In genomic region chr17:76731800-76732733, GRCh38 we compare ENCODE assay signal across 6 cellular contexts. TPM values are rescaled to one million over a fixed set of nuclear protein-coding genes. Genes with fewer than 3 reads are reported as not detected.
A peak's percentile ranks its signal among the peaks of the same experiment; 100 is the strongest.
DNase-seq lines count a peak whose midpoint lies in the region; ATAC-seq and TF ChIP-seq lines count a peak whose summit lies in the region.
"Not testable (repeated sequence)": the region's sequence is repeated elsewhere in the genome, so short reads cannot be mapped to it uniquely, and the experiment has no call there.

No MANE protein-coding gene starts in this region.

- peaks cover 54% of the 10 kb centered on the region for H3K4me1 Mint-ChIP-seq in activated CD8-positive, alpha-beta memory T cell treated with anti-CD3 and anti-CD28 coated beads, Interleukin-2, amount 10 ng/mL, durations not matched to agents 7 days and 5 days
- peaks cover 46 to 47% of the 10 kb centered on the region in 2 donors for H3K4me1 Mint-ChIP-seq in effector memory CD8-positive, alpha-beta T cell (ENCODE audit: low read depth in 2 of 2)
- peaks cover 53% of the 10 kb centered on the region for H3K4me1 Mint-ChIP-seq in neural crest cell

- H3K27ac ChIP-seq in A673 (ENCODE audit: low read depth, low read length, poor library complexity, severe bottlenecking) (peak overlapping the region; percentile 39), GM23248 (peak overlapping the region; percentile 81), OCI-LY7 (ENCODE audit: low read depth, low read length, poor library complexity, severe bottlenecking) (peak overlapping the region; percentile 92)

- H4K20me1 ChIP-seq in GM23248 (ENCODE audit: insufficient read depth) (peaks cover 17% of the 10 kb centered on the region; the same call in 1 of the 2 replicates), OCI-LY7 (ENCODE audit: insufficient read depth, low read length) (peaks cover 40% of the 10 kb centered on the region)

- DNase-seq in A673 (ENCODE audit: low spot score); GM23248; activated CD8-positive, alpha-beta memory T cell treated with anti-CD3 and anti-CD28 coated beads, Interleukin-2, amount 10 ng/mL, durations not matched to agents 7 days and 5 days; effector memory CD8-positive, alpha-beta T cell; neural crest cell (ENCODE audit: low read depth, low spot score): not testable (repeated sequence)
- peak; percentile 34 for DNase-seq in OCI-LY7 (ENCODE audit: low spot score)

- intact Hi-C loops in A673 (cut with micrococcal nuclease; ENCODE audit: unreplicated experiment) = not testable (repeated sequence)
- intact Hi-C loops in OCI-LY7 (cut with micrococcal nuclease; ENCODE audit: unreplicated experiment) = loop anchor here (10.0 kb wide), 2 partner anchors 713 to 1067 kb away; partner anchors contain the start of genes RECQL5 and SAP30BP

- WGBS in GM23248 (ENCODE audit: low coverage in 1 of 2, low lambda C conversion rate in 2 of 2, missing lambda C conversion rate in 2 of 2), 2 experiments = 73 to 74% methylated on average over 13 of the region's 13 CpGs

- H3K4me3 Mint-ChIP-seq in activated CD8-positive, alpha-beta memory T cell treated with anti-CD3 and anti-CD28 coated beads, Interleukin-2, amount 10 ng/mL, durations not matched to agents 7 days and 5 days = not testable (repeated sequence)
- H3K4me3 Mint-ChIP-seq in effector memory CD8-positive, alpha-beta T cell = peak overlapping the region; percentile 4 to 96
- H3K4me3 Mint-ChIP-seq in neural crest cell = peak overlapping the region; percentile 99

- not testable (repeated sequence) for BruUV-seq in A673 (replicated peaks; lab: Mats Ljungman, UMichigan); OCI-LY7 (replicated peaks; lab: Mats Ljungman, UMichigan)

- H3K9me3 ChIP-seq in A673 (ENCODE audit: low read depth, low read length, poor library complexity, severe bottlenecking); GM23248 (ENCODE audit: low read depth); OCI-LY7 (ENCODE audit: low read length): not testable (repeated sequence)

- H3K79me2 ChIP-seq in GM23248 (ENCODE audit: insufficient read depth) = peaks cover 98% of the 10 kb centered on the region
- H3K79me2 ChIP-seq in OCI-LY7 (ENCODE audit: insufficient read depth, low read depth, low read length) = peaks cover 97% of the 10 kb centered on the region

- POLR2A ChIA-PET in A673 (lab: Charles Lee; ENCODE audit: low non-redundant PET) (interaction anchor here (0.6 kb wide), 2 partner anchors 237 to 911 kb away, joined by 4 to 5 read pairs; no protein-coding TSS in a partner anchor), OCI-LY7 (lab: Charles Lee) (interaction anchor here (0.6 to 1.0 kb wide), 6 partner anchors 8 to 410 kb away, joined by 3 read pairs; no protein-coding TSS in a partner anchor)

- TF ChIP-seq CTCF in A673 (conservative IDR thresholded peaks at IDR 0.05; ENCODE audit: low read depth, low read length); neural crest cell (conservative IDR thresholded peaks at IDR 0.05): not testable (repeated sequence)
- TF ChIP-seq CTCF in OCI-LY7 (conservative IDR thresholded peaks at IDR 0.05; ENCODE audit: low read length) = 0 out of 2 replicates have a peak, but pooled peaks have one; percentile 20

- peaks cover 72% of the 10 kb centered on the region for H3K36me3 Mint-ChIP-seq in activated CD8-positive, alpha-beta memory T cell treated with anti-CD3 and anti-CD28 coated beads, Interleukin-2, amount 10 ng/mL, durations not matched to agents 7 days and 5 days
- peaks cover 96% of the 10 kb centered on the region for H3K36me3 Mint-ChIP-seq in effector memory CD8-positive, alpha-beta T cell (ENCODE audit: insufficient read depth)
- H3K36me3 Mint-ChIP-seq in neural crest cell (ENCODE audit: low read depth) = peaks cover 35% of the 10 kb centered on the region

- H3K4me2 ChIP-seq in GM23248 (ENCODE audit: unreplicated experiment) (peak overlapping the region; percentile 100), OCI-LY7 (ENCODE audit: low read length) (peak overlapping the region; percentile 96)

- H3K36me3 ChIP-seq in A673 (ENCODE audit: insufficient read depth, low read length, poor library complexity, severe bottlenecking) (peaks cover 65% of the 10 kb centered on the region), GM23248 (ENCODE audit: low read depth) (peaks cover 39% of the 10 kb centered on the region), OCI-LY7 (ENCODE audit: insufficient read depth, low read length) (peaks cover 78% of the 10 kb centered on the region)

- not testable (repeated sequence) for H2AFZ ChIP-seq in GM23248; OCI-LY7 (ENCODE audit: low read length)

- H3K4me3 ChIP-seq in A673 (ENCODE audit: low read depth, low read length, poor library complexity, severe bottlenecking) (peak overlapping the region; percentile 77), OCI-LY7 (ENCODE audit: low read depth, low read length, poor library complexity, severe bottlenecking) (peak overlapping the region; percentile 77)
- not testable (repeated sequence) for H3K4me3 ChIP-seq in GM23248

- H3F3A ChIP-seq in GM23248 (ENCODE audit: insufficient read depth) = peaks cover 68% of the 10 kb centered on the region

- H3K4me1 ChIP-seq in A673 (ENCODE audit: insufficient read depth, low read length, poor library complexity, severe bottlenecking) = peaks cover 22% of the 10 kb centered on the region
- peaks cover 33% of the 10 kb centered on the region for H3K4me1 ChIP-seq in GM23248 (ENCODE audit: insufficient read depth)
- peaks cover 63% of the 10 kb centered on the region for H3K4me1 ChIP-seq in OCI-LY7 (ENCODE audit: insufficient read depth, low read length, poor library complexity, severe bottlenecking)

- ATAC-seq in activated CD8-positive, alpha-beta memory T cell treated with anti-CD3 and anti-CD28 coated beads, Interleukin-2, amount 10 ng/mL, durations not matched to agents 7 days and 5 days; effector memory CD8-positive, alpha-beta T cell (replicated peaks): not testable (repeated sequence)

- peak overlapping the region; percentile 96; the same call in 1 of the 2 replicates for H3K9ac ChIP-seq in GM23248

- H3K27me3 ChIP-seq in A673 (replicated peaks; ENCODE audit: insufficient read depth, low read depth, low read length, poor library complexity); GM23248 (replicated peaks; ENCODE audit: insufficient read depth): not testable (repeated sequence)

- not testable (repeated sequence) for H3K9me3 Mint-ChIP-seq in activated CD8-positive, alpha-beta memory T cell treated with anti-CD3 and anti-CD28 coated beads, Interleukin-2, amount 10 ng/mL, durations not matched to agents 7 days and 5 days (ENCODE audit: low read depth); effector memory CD8-positive, alpha-beta T cell; neural crest cell

- not testable (repeated sequence) for H3K27me3 Mint-ChIP-seq in activated CD8-positive, alpha-beta memory T cell treated with anti-CD3 and anti-CD28 coated beads, Interleukin-2, amount 10 ng/mL, durations not matched to agents 7 days and 5 days; effector memory CD8-positive, alpha-beta T cell; neural crest cell (ENCODE audit: low read depth)

- not testable (repeated sequence) for H3K9me2 ChIP-seq in GM23248 (ENCODE audit: insufficient read depth); OCI-LY7 (ENCODE audit: insufficient read depth, low read length)

- in situ Hi-C loops in GM23248 (cut with MboI) = not testable (repeated sequence)

- CTCF ChIA-PET in A673 (lab: Charles Lee) = not testable (repeated sequence)
- CTCF ChIA-PET in OCI-LY7 (lab: Charles Lee; ENCODE audit: unreplicated experiment) = interaction anchor here (0.5 kb wide), 1 partner anchor 48 kb away, joined by 5 read pairs; no protein-coding TSS in a partner anchor
- CTCF ChIA-PET in activated CD8-positive, alpha-beta memory T cell treated with anti-CD3 and anti-CD28 coated beads, Interleukin-2, amount 10 ng/mL, durations not matched to agents 7 days and 5 days (lab: Charles Lee) = interaction anchor here (0.9 to 5.7 kb wide), 2 partner anchors 16 to 21 kb away, joined by 3 to 47 read pairs; partner anchors contain the start of gene MXRA7

- H3K27ac Mint-ChIP-seq in activated CD8-positive, alpha-beta memory T cell treated with anti-CD3 and anti-CD28 coated beads, Interleukin-2, amount 10 ng/mL, durations not matched to agents 7 days and 5 days = peak overlapping the region; percentile 67
- H3K27ac Mint-ChIP-seq in effector memory CD8-positive, alpha-beta T cell = peak overlapping the region; percentile 82 to 99
- not testable (repeated sequence) for H3K27ac Mint-ChIP-seq in neural crest cell (ENCODE audit: unreplicated experiment)

RNA-seq across cellular contexts. Expression of gene SRSF2, which starts 5.1 kb away (rescaled TPM):
- total RNA-seq in A673 (2021) = 406 and 440 TPM in 2 replicates
- total RNA-seq in GM23248 (2014; rRNA removed; shearing (Covaris generic)) = 147 and 165 TPM in 2 replicates
- 116 and 123 TPM in 2 replicates for polyA plus RNA-seq in GM23248 (2016; fragmentation: Nextera tagmentation; extraction: Ambion mirVana)
- 1,143 and 2,207 TPM in 2 replicates for total RNA-seq in OCI-LY7 (2014; rRNA removed; shearing (Covaris generic))
- total RNA-seq in OCI-LY7 (2022) = 619 and 683 TPM in 2 replicates
- total RNA-seq in activated CD8-positive, alpha-beta memory T cell treated with anti-CD3 and anti-CD28 coated beads, Interleukin-2, amount 10 ng/mL, durations not matched to agents 7 days and 5 days = 100 to 1,000 TPM; 443 to 471 TPM
- total RNA-seq in neural crest cell = 425 and 453 TPM in 2 replicates

RNA-seq across cellular contexts. Expression of gene METTL23, which starts 5.4 kb away (rescaled TPM):
- total RNA-seq in A673 (2021) (42.4 and 46.0 TPM in 2 replicates), OCI-LY7 (2022) (82.7 and 102 TPM in 2 replicates), neural crest cell (28.7 and 32.3 TPM in 2 replicates)
- total RNA-seq in GM23248 (2014; rRNA removed; shearing (Covaris generic)) = 22.5 and 35.6 TPM in 2 replicates
- 49.9 and 54.8 TPM in 2 replicates for polyA plus RNA-seq in GM23248 (2016; fragmentation: Nextera tagmentation; extraction: Ambion mirVana)
- total RNA-seq in OCI-LY7 (2014; rRNA removed; shearing (Covaris generic)) = 91.8 and 93.7 TPM in 2 replicates
- 10 to 100 TPM; 40.3 to 42.1 TPM for total RNA-seq in activated CD8-positive, alpha-beta memory T cell treated with anti-CD3 and anti-CD28 coated beads, Interleukin-2, amount 10 ng/mL, durations not matched to agents 7 days and 5 days

RNA-seq across cellular contexts. Expression of gene JMJD6, which starts 5.7 kb away (rescaled TPM):
- total RNA-seq in A673 (2021) (66.9 and 77.6 TPM in 2 replicates), OCI-LY7 (2022) (46.0 and 71.2 TPM in 2 replicates), neural crest cell (25.1 and 29.0 TPM in 2 replicates)
- total RNA-seq in GM23248 (2014; rRNA removed; shearing (Covaris generic)) = 19.0 and 33.3 TPM in 2 replicates
- 40.0 and 41.5 TPM in 2 replicates for polyA plus RNA-seq in GM23248 (2016; fragmentation: Nextera tagmentation; extraction: Ambion mirVana)
- 39.9 and 41.2 TPM in 2 replicates for total RNA-seq in OCI-LY7 (2014; rRNA removed; shearing (Covaris generic))
- total RNA-seq in activated CD8-positive, alpha-beta memory T cell treated with anti-CD3 and anti-CD28 coated beads, Interleukin-2, amount 10 ng/mL, durations not matched to agents 7 days and 5 days = 10 to 100 TPM; 60.6 to 72.8 TPM

RNA-seq across cellular contexts. Expression of gene MFSD11, which starts 5.9 kb away (rescaled TPM):
- total RNA-seq in A673 (2021) (37.4 and 38.8 TPM in 2 replicates), OCI-LY7 (2022) (63.1 and 68.4 TPM in 2 replicates), neural crest cell (29.6 and 31.6 TPM in 2 replicates)
- total RNA-seq in GM23248 (2014; rRNA removed; shearing (Covaris generic)) = 29.8 and 30.6 TPM in 2 replicates
- polyA plus RNA-seq in GM23248 (2016; fragmentation: Nextera tagmentation; extraction: Ambion mirVana) = 24.2 TPM in 2 replicates
- 52.6 and 55.1 TPM in 2 replicates for total RNA-seq in OCI-LY7 (2014; rRNA removed; shearing (Covaris generic))
- total RNA-seq in activated CD8-positive, alpha-beta memory T cell treated with anti-CD3 and anti-CD28 coated beads, Interleukin-2, amount 10 ng/mL, durations not matched to agents 7 days and 5 days = 10 to 100 TPM; 22.6 to 26.8 TPM

RNA-seq across cellular contexts. Expression of gene MXRA7, which starts 21.3 kb away (rescaled TPM):
- total RNA-seq in A673 (2021) (61.5 and 62.8 TPM in 2 replicates), OCI-LY7 (2022) (4.9 and 5.3 TPM in 2 replicates), neural crest cell (46.1 and 54.0 TPM in 2 replicates)
- 483 and 625 TPM in 2 replicates for total RNA-seq in GM23248 (2014; rRNA removed; shearing (Covaris generic))
- polyA plus RNA-seq in GM23248 (2016; fragmentation: Nextera tagmentation; extraction: Ambion mirVana) = 46.8 and 48.0 TPM in 2 replicates
- total RNA-seq in OCI-LY7 (2014; rRNA removed; shearing (Covaris generic)) = 1.1 and 1.6 TPM in 2 replicates
- 10 to 100 TPM; 29.8 to 32.0 TPM for total RNA-seq in activated CD8-positive, alpha-beta memory T cell treated with anti-CD3 and anti-CD28 coated beads, Interleukin-2, amount 10 ng/mL, durations not matched to agents 7 days and 5 days

Comparison
In these comparisons a context has a peak if more than half of its experiments do, and no peak if none do; other contexts are left out.
1. H3K27ac ChIP-seq: peak in every context shown above with its lines; median percentile 92 in OCI-LY7; 81 in GM23248; 39 in A673.